In the genomic region with DNA sequence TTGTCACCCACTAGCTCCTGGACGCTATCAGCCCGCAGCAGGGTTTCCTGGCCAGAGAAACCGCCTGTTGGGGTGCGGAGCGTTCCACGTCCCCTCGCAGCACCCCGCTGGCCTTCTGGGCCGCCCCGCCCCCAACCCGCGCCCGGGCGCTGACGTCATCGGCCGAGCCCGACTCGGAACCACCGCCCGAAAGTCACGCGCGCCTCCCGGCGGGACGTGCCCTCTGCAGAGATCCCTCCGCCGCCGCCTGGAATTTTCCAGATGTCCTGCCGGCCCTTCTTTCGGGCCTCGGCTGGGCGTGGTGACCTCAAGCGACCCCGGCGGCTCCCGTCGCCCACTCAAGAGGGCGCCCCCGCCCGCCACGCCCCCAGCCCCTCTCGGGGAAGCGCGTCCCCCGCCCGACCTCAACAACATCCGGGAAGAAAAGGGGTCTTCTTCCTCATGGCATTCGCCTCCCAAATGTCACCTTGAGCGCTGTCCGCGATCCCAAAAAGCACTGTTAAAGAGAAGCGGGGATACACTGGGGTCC, we compare ENCODE assay signal across 2 cellular contexts.
TF ChIP-seq lines count a peak whose summit lies in the region.

No MANE protein-coding gene starts in this region.

TF ChIP-seq in IMR-90, 13 proteins besides CTCF, POLR2A, EP300 and RAD21 (continued from another document):
- TF ChIP-seq, protein P1, sequence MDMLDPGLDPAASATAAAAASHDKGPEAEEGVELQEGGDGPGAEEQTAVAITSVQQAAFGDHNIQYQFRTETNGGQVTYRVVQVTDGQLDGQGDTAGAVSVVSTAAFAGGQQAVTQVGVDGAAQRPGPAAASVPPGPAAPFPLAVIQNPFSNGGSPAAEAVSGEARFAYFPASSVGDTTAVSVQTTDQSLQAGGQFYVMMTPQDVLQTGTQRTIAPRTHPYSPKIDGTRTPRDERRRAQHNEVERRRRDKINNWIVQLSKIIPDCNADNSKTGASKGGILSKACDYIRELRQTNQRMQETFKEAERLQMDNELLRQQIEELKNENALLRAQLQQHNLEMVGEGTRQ (IDR thresholded peaks at IDR 0.05; ENCODE audit: low read depth, low read length), result peak; percentile 67
- no peak for TF ChIP-seq CEBPB (IDR thresholded peaks at IDR 0.05; ENCODE audit: low read depth, low read length)
- no peak; the same call in 1 of the 2 replicates for TF ChIP-seq MXI1 (IDR thresholded peaks at IDR 0.05; ENCODE audit: borderline replicate concordance, low read depth, low read length)
- TF ChIP-seq NFE2L2 (IDR thresholded peaks at IDR 0.05; ENCODE audit: low read depth, low read length), result 0 out of 2 replicates have a peak, but pooled peaks have one; percentile 5

TF ChIP-seq in neural cell, 6 proteins besides CTCF, POLR2A, EP300 and RAD21 (continued from another document):
- TF ChIP-seq, protein P2, sequence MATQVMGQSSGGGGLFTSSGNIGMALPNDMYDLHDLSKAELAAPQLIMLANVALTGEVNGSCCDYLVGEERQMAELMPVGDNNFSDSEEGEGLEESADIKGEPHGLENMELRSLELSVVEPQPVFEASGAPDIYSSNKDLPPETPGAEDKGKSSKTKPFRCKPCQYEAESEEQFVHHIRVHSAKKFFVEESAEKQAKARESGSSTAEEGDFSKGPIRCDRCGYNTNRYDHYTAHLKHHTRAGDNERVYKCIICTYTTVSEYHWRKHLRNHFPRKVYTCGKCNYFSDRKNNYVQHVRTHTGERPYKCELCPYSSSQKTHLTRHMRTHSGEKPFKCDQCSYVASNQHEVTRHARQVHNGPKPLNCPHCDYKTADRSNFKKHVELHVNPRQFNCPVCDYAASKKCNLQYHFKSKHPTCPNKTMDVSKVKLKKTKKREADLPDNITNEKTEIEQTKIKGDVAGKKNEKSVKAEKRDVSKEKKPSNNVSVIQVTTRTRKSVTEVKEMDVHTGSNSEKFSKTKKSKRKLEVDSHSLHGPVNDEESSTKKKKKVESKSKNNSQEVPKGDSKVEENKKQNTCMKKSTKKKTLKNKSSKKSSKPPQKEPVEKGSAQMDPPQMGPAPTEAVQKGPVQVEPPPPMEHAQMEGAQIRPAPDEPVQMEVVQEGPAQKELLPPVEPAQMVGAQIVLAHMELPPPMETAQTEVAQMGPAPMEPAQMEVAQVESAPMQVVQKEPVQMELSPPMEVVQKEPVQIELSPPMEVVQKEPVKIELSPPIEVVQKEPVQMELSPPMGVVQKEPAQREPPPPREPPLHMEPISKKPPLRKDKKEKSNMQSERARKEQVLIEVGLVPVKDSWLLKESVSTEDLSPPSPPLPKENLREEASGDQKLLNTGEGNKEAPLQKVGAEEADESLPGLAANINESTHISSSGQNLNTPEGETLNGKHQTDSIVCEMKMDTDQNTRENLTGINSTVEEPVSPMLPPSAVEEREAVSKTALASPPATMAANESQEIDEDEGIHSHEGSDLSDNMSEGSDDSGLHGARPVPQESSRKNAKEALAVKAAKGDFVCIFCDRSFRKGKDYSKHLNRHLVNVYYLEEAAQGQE (IDR thresholded peaks at IDR 0.05; ENCODE audit: borderline replicate concordance), result peak; percentile 82
- peak; percentile 54 for TF ChIP-seq POLR2AphosphoS5 (IDR thresholded peaks at IDR 0.05)
- TF ChIP-seq TAF1 (IDR thresholded peaks at IDR 0.05; ENCODE audit: low read depth), result no peak
